Comparison of ENCODE assay signal across 1 cellular context in the genomic region with DNA sequence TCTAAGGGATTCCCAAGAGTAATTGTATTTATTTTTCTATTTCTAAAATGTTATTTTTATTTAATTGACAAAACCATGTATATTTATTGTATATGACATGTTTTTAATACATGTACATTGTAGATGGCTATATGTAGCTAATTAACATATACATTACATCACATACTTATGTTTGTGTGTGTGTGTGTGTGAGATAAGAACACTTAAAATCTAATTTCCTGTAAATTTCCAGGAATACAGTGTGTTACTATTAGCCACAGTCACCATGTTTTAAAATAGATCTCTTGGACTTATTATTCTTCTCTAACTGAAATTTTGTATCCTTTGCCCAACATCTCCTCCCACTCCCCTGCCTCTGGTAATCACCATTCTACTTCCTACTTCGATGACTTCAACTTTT.
A peak's percentile ranks its signal among the peaks of the same experiment; 100 is the strongest.
TF ChIP-seq lines count a peak whose summit lies in the region.

No MANE protein-coding gene starts in this region.

TF ChIP-seq in K562, 482 proteins besides CTCF, POLR2A, EP300 and RAD21 (continued from another document):
- TF ChIP-seq CREB5 (CRISPR knock-in tag; IDR thresholded peaks at IDR 0.05) = no peak
- TF ChIP-seq, protein P1, sequence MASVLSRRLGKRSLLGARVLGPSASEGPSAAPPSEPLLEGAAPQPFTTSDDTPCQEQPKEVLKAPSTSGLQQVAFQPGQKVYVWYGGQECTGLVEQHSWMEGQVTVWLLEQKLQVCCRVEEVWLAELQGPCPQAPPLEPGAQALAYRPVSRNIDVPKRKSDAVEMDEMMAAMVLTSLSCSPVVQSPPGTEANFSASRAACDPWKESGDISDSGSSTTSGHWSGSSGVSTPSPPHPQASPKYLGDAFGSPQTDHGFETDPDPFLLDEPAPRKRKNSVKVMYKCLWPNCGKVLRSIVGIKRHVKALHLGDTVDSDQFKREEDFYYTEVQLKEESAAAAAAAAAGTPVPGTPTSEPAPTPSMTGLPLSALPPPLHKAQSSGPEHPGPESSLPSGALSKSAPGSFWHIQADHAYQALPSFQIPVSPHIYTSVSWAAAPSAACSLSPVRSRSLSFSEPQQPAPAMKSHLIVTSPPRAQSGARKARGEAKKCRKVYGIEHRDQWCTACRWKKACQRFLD (CRISPR knock-in tag; IDR thresholded peaks at IDR 0.05) = no peak
- TF ChIP-seq NCOA4 (IDR thresholded peaks at IDR 0.05; ENCODE audit: partially characterized antibody) = no peak
- TF ChIP-seq SRSF3 (IDR thresholded peaks at IDR 0.05; ENCODE audit: insufficient read depth, low read length) = no peak
- TF ChIP-seq ZNF431 (CRISPR knock-in tag; IDR thresholded peaks at IDR 0.05) = no peak
- no peak for TF ChIP-seq ZEB2 (IDR thresholded peaks at IDR 0.05)
- TF ChIP-seq ZNF232 (CRISPR knock-in tag; IDR thresholded peaks at IDR 0.05) = no peak
- TF ChIP-seq ETV1 (tag; conservative IDR thresholded peaks at IDR 0.05; ENCODE audit: low read depth) = 0 out of 2 replicates have a peak, but pooled peaks have one; percentile 25
- TF ChIP-seq, protein P2, sequence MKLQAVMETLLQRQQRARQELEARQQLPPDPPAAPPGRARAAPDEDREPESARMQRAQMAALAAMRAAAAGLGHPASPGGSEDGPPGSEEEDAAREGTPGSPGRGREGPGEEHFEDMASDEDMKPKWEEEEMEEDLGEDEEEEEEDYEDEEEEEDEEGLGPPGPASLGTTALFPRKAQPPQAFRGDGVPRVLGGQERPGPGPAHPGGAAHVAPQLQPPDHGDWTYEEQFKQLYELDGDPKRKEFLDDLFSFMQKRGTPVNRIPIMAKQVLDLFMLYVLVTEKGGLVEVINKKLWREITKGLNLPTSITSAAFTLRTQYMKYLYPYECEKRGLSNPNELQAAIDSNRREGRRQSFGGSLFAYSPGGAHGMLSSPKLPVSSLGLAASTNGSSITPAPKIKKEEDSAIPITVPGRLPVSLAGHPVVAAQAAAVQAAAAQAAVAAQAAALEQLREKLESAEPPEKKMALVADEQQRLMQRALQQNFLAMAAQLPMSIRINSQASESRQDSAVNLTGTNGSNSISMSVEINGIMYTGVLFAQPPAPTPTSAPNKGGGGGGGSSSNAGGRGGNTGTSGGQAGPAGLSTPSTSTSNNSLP (IDR thresholded peaks at IDR 0.05; ENCODE audit: borderline replicate concordance, low read depth, low read length) = 0 out of 2 replicates have a peak, but pooled peaks have one; percentile 16
